In the genomic region with DNA sequence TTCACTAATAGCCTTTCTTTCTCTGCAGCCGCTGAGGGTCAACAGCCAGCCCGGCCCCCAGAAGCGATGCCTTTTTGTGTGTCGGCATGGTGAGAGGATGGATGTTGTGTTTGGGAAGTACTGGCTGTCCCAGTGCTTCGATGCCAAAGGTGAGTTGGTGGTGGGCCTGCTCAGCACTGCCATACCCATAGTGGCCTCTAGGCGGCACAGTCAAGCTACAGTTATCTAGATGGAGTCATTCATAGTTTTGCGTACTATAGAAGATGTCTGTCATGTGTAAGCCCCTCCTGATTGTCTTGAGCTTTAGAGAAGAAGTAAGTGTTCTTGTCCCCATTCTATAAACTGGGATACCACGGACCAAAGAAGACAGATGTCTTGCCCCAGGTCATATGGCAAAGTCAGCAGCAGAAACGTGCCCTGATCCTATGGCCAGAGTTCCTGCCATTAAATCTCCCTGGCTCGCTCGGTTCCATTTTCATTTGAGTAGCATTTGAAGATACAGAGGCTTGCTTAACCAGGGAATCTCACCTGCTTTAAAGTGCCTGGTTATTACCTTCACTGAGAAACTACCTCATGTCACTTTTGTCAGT, we compare ENCODE assay signal across 8 cellular contexts. TPM values are rescaled to one million over a fixed set of nuclear protein-coding genes. Genes with fewer than 3 reads are reported as not detected.
A peak's percentile ranks its signal among the peaks of the same experiment; 100 is the strongest.
DNase-seq lines count a peak whose midpoint lies in the region; ATAC-seq and TF ChIP-seq lines count a peak whose summit lies in the region.

No MANE protein-coding gene starts in this region.

- POLR2A ChIA-PET in activated CD8-positive, alpha-beta T cell treated with anti-CD3 and anti-CD28 coated beads, Interleukin-2, amount 10 ng/mL, durations not matched to agents 7 days and 5 days (lab: Charles Lee), result interaction anchor here (0.6 to 1.9 kb wide), 5 partner anchors 42 to 266 kb away, joined by 3 to 17 read pairs (median 3); partner anchors contain the start of genes CRTAM and HSPA8

- no peak overlapping the region for H3K4me3 ChIP-seq in epithelial cell of esophagus (ENCODE audit: low read length)
- H3K4me3 ChIP-seq in neutrophil (ENCODE audit: low read depth in 1 of 2, low read length in 1 of 2), result no peak overlapping the region
- H3K4me3 ChIP-seq in upper lobe of right lung, result no peak overlapping the region

- H3K36me3 Mint-ChIP-seq in activated CD8-positive, alpha-beta T cell treated with anti-CD3 and anti-CD28 coated beads, Interleukin-2, amount 10 ng/mL, durations not matched to agents 7 days and 5 days (ENCODE audit: low read depth), result peaks cover 59% of the 10 kb centered on the region

- H3K4me1 ChIP-seq in neutrophil (ENCODE audit: control insufficient read depth in 1 of 2, insufficient read depth in 1 of 2, low read depth in 1 of 2, low read length in 1 of 2) (no peaks in the 10 kb centered on the region), upper lobe of right lung (peaks cover 7% of the 10 kb centered on the region)

- TF ChIP-seq CTCF in epithelial cell of esophagus (IDR thresholded peaks at IDR 0.05; ENCODE audit: insufficient read depth, low read depth, low read length, missing control alignments) (peak; percentile 96), neutrophil (IDR thresholded peaks at IDR 0.05) (peak; percentile 73), upper lobe of right lung (IDR thresholded peaks at IDR 0.05) (peak; percentile 90)

- no peaks in the 10 kb centered on the region for H3K4me1 Mint-ChIP-seq in activated CD8-positive, alpha-beta T cell treated with anti-CD3 and anti-CD28 coated beads, Interleukin-2, amount 10 ng/mL, durations not matched to agents 7 days and 5 days (ENCODE audit: low read depth)

- peak; percentile 65 for ATAC-seq in GM21786 (IDR thresholded peaks at IDR 0.05; ENCODE audit: unreplicated experiment)
- peak; percentile 86 for ATAC-seq in activated CD8-positive, alpha-beta T cell treated with anti-CD3 and anti-CD28 coated beads, Interleukin-2, amount 10 ng/mL, durations not matched to agents 7 days and 5 days
- ATAC-seq in upper lobe of right lung, result peak; percentile 90

- no peaks in the 10 kb centered on the region for H3K9me3 Mint-ChIP-seq in activated CD8-positive, alpha-beta T cell treated with anti-CD3 and anti-CD28 coated beads, Interleukin-2, amount 10 ng/mL, durations not matched to agents 7 days and 5 days (ENCODE audit: insufficient read depth)

- no peak overlapping the region for H3K27ac Mint-ChIP-seq in activated CD8-positive, alpha-beta T cell treated with anti-CD3 and anti-CD28 coated beads, Interleukin-2, amount 10 ng/mL, durations not matched to agents 7 days and 5 days

- H3K27me3 Mint-ChIP-seq in activated CD8-positive, alpha-beta T cell treated with anti-CD3 and anti-CD28 coated beads, Interleukin-2, amount 10 ng/mL, durations not matched to agents 7 days and 5 days (ENCODE audit: low read depth), result no peaks in the 10 kb centered on the region

- no peaks in the 10 kb centered on the region for H3K27me3 ChIP-seq in neutrophil
- no peaks in the 10 kb centered on the region for H3K27me3 ChIP-seq in upper lobe of right lung

- peaks cover 97% of the 10 kb centered on the region for H3K36me3 ChIP-seq in neutrophil
- peaks cover 17% of the 10 kb centered on the region for H3K36me3 ChIP-seq in upper lobe of right lung

- H3K9me3 ChIP-seq in neutrophil (no peaks in the 10 kb centered on the region), upper lobe of right lung (no peaks in the 10 kb centered on the region)

- peak; percentile 52 for DNase-seq in EH (ENCODE audit: low read depth)
- peak; percentile 16 for DNase-seq in NCI-H146 (lab: John Stamatoyannopoulos, UW)
- DNase-seq in activated CD8-positive, alpha-beta T cell treated with anti-CD3 and anti-CD28 coated beads, Interleukin-2, amount 10 ng/mL, durations not matched to agents 7 days and 5 days, result peak; percentile 76
- peak; percentile 65 for DNase-seq in epithelial cell of esophagus (ENCODE audit: low read depth)
- DNase-seq in upper lobe of right lung, result peak; percentile 73
- no peak for DNase-seq in putamen (ENCODE audit: low spot score)

- H3K27ac ChIP-seq in neutrophil (no peak overlapping the region), upper lobe of right lung (no peak overlapping the region)

- intact Hi-C loops in upper lobe of right lung (cut with DNase I), result loop anchor here (10.0 kb wide), 1 partner anchor 59 kb away; no protein-coding TSS in a partner anchor

- no peak overlapping the region for H3K4me3 Mint-ChIP-seq in activated CD8-positive, alpha-beta T cell treated with anti-CD3 and anti-CD28 coated beads, Interleukin-2, amount 10 ng/mL, durations not matched to agents 7 days and 5 days

- CTCF ChIA-PET in activated CD8-positive, alpha-beta T cell treated with anti-CD3 and anti-CD28 coated beads, Interleukin-2, amount 10 ng/mL, durations not matched to agents 7 days and 5 days (lab: Charles Lee), result interaction anchor here (0.5 to 13.2 kb wide), 36 partner anchors 9 to 262 kb away, joined by 3 to 469 read pairs (median 8); partner anchors contain the start of gene CRTAM

RNA-seq across cellular contexts. Expression of gene CRTAM, which starts 42.1 kb away (rescaled TPM):
- 1 to 10 TPM; 8.0 TPM for total RNA-seq in activated CD8-positive, alpha-beta T cell treated with anti-CD3 and anti-CD28 coated beads, Interleukin-2, amount 10 ng/mL, durations not matched to agents 7 days and 5 days
- total RNA-seq in upper lobe of right lung, result 8.5 TPM
